In the genomic region with DNA sequence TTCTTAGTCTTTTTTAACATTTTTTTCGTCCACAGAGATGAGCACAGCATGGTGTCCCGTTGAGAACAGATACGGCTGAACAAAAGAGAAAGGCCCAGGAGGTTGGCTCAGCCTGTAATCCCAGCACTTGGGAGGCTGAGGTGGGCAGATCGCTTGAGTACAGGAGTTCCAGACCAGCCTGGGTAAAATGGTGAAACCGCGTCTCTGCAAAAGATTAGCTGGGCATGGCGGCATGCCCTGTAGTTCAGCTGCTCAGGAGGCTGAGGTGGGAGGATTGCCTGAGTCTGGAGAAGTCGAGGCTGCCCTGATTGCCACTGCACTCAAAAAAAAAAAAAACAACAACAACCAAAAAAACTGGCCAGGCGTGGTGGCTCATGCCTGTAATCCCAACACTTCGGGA, we compare ENCODE assay signal across 20 cellular contexts. TPM values are rescaled to one million over a fixed set of nuclear protein-coding genes. Genes with fewer than 3 reads are reported as not detected.
DNase-seq lines count a peak whose midpoint lies in the region; ATAC-seq, FAIRE-seq and TF ChIP-seq lines count a peak whose summit lies in the region.
"Had no signal": no experiment of that assay in that cellular context is flagged by ENCODE, and none has a peak within 500 bp of the region (broad histone marks: within the 10 kb centered on the region; RNA-seq: fewer than 3 reads in every experiment).

No MANE protein-coding gene starts in this region.

- H3K9me3 Mint-ChIP-seq in activated T-cell treated with anti-CD3 and anti-CD28 coated beads, Interleukin-2, amount 50 U/mL, for 72 hours: no peaks in the 10 kb centered on the region
- H3K9me3 Mint-ChIP-seq in astrocyte (ENCODE audit: unreplicated experiment): no peaks in the 10 kb centered on the region
- no peaks in the 10 kb centered on the region for H3K9me3 Mint-ChIP-seq in stimulated activated naive B cell treated with anti-CD40 and anti-IgM and Interleukin-4, amounts not matched to agents 10 μg/mL and 1 μg/mL and 100 μg/mL, for 72 hours

- no peak overlapping the region for H2AFZ ChIP-seq in astrocyte (ENCODE audit: low read depth, low read length)
- H2AFZ ChIP-seq: GM23338 had no signal

- H3K4me3 ChIP-seq in astrocyte (ENCODE audit: insufficient read depth, low read depth, low read length) (no peak overlapping the region), lower leg skin (ENCODE audit: low read depth, poor library complexity, severe bottlenecking) (no peak overlapping the region)
- H3K4me3 ChIP-seq: BLaER1, GM23338, K562 had no signal

- no peak overlapping the region for H3K27ac ChIP-seq in astrocyte (ENCODE audit: low read depth, low read length)
- H3K27ac ChIP-seq: BLaER1 had no signal

- H3K4me2 ChIP-seq in astrocyte (ENCODE audit: low read length): no peak overlapping the region
- H3K4me2 ChIP-seq: BLaER1, GM23338 had no signal

- 95 to 98% methylated on average over 10 of the region's 10 CpGs for WGBS in lower leg skin, 2 donors

- ATAC-seq in activated T-cell treated with anti-CD3 and anti-CD28 coated beads, Interleukin-2, amount 50 U/mL, for 72 hours (replicated peaks in 1 of 2): no peak
- ATAC-seq in stimulated activated naive B cell treated with anti-CD40 and anti-IgM and Interleukin-4, amounts not matched to agents 10 μg/mL and 1 μg/mL and 100 μg/mL, for 72 hours (replicated peaks): no peak
- ATAC-seq in HG03442 (IDR thresholded peaks at IDR 0.05; ENCODE audit: unreplicated experiment) (no peak), HG03457 (IDR thresholded peaks at IDR 0.05; ENCODE audit: unreplicated experiment) (no peak)
- ATAC-seq: GM23338, K562 had no signal

- H3K9me3 ChIP-seq in astrocyte (ENCODE audit: insufficient read depth, low read depth, low read length): no peaks in the 10 kb centered on the region
- H3K9me3 ChIP-seq: BLaER1 had no signal

- TF ChIP-seq POLR2A in lower leg skin (IDR thresholded peaks at IDR 0.05): no peak

- no peak for TF ChIP-seq CTCF in astrocyte (IDR thresholded peaks at IDR 0.05; ENCODE audit: insufficient read depth, low read depth, low read length)
- no peak for TF ChIP-seq CTCF in lower leg skin (IDR thresholded peaks at IDR 0.05)

- DNase-seq in activated T-cell treated with anti-CD3 and anti-CD28 coated beads, Interleukin-2, amount 50 U/mL, for 1 hour: peak; percentile 4
- no peak for DNase-seq in activated T-cell treated with anti-CD3 and anti-CD28 coated beads, Interleukin-2, amount 50 U/mL, for 72 hours
- no peak for DNase-seq in astrocyte (ENCODE audit: low read depth)
- peak; percentile 2 to 17 for DNase-seq in lower leg skin (ENCODE audit: low spot score in 2 of 2)
- no peak for DNase-seq in stimulated activated naive B cell treated with anti-CD40 and anti-IgM and Interleukin-4, amounts not matched to agents 10 μg/mL and 1 μg/mL and 100 μg/mL, for 72 hours
- DNase-seq in germinal center (ENCODE audit: low spot score): no peak
- DNase-seq: DND-41, NCI-H1436, NCI-H2029, NCI-H2171 treated with DMSO at 0.1 percent for 48 hours, NCI-H446 treated with DMSO at 0.1 percent for 48 hours, NCI-H748 treated with DMSO at 0.1 percent for 48 hours, OCI-M1 had no signal

- no peaks in the 10 kb centered on the region for H3K4me1 ChIP-seq in astrocyte (ENCODE audit: insufficient read depth, low read length)

- no peaks in the 10 kb centered on the region for H3K27me3 ChIP-seq in astrocyte (ENCODE audit: insufficient read depth, low read length)
- H3K27me3 ChIP-seq: BLaER1 had no signal

- H3K36me3 Mint-ChIP-seq in activated T-cell treated with anti-CD3 and anti-CD28 coated beads, Interleukin-2, amount 50 U/mL, for 72 hours (ENCODE audit: insufficient read depth in 2 of 2): peaks cover 0 to 15% of the 10 kb centered on the region in 2 donors
- peaks cover 12% of the 10 kb centered on the region for H3K36me3 Mint-ChIP-seq in astrocyte (ENCODE audit: low read depth, unreplicated experiment)
- H3K36me3 Mint-ChIP-seq in stimulated activated naive B cell treated with anti-CD40 and anti-IgM and Interleukin-4, amounts not matched to agents 10 μg/mL and 1 μg/mL and 100 μg/mL, for 72 hours: peaks cover 42 to 46% of the 10 kb centered on the region in 2 donors

- peaks cover 8% of the 10 kb centered on the region for H4K20me1 ChIP-seq in astrocyte (ENCODE audit: insufficient read depth, low read length)

- peaks cover 14% of the 10 kb centered on the region for H3K4me1 Mint-ChIP-seq in activated T-cell treated with anti-CD3 and anti-CD28 coated beads, Interleukin-2, amount 50 U/mL, for 72 hours (ENCODE audit: low read depth)
- no peaks in the 10 kb centered on the region for H3K4me1 Mint-ChIP-seq in astrocyte (ENCODE audit: low read depth, unreplicated experiment)
- H3K4me1 Mint-ChIP-seq in stimulated activated naive B cell treated with anti-CD40 and anti-IgM and Interleukin-4, amounts not matched to agents 10 μg/mL and 1 μg/mL and 100 μg/mL, for 72 hours: peaks cover 5 to 6% of the 10 kb centered on the region in 2 donors

- H3K36me3 ChIP-seq in astrocyte (ENCODE audit: insufficient read depth, low read length): peaks cover 14% of the 10 kb centered on the region

- peaks cover 6% of the 10 kb centered on the region for H3K79me2 ChIP-seq in astrocyte (ENCODE audit: insufficient read depth, low read length)

- H3K27me3 Mint-ChIP-seq in activated T-cell treated with anti-CD3 and anti-CD28 coated beads, Interleukin-2, amount 50 U/mL, for 72 hours (ENCODE audit: low read depth): no peaks in the 10 kb centered on the region
- no peaks in the 10 kb centered on the region for H3K27me3 Mint-ChIP-seq in astrocyte (ENCODE audit: low read depth, unreplicated experiment)
- no peaks in the 10 kb centered on the region for H3K27me3 Mint-ChIP-seq in stimulated activated naive B cell treated with anti-CD40 and anti-IgM and Interleukin-4, amounts not matched to agents 10 μg/mL and 1 μg/mL and 100 μg/mL, for 72 hours

- intact Hi-C loops in lower leg skin (cut with DNase I; ENCODE audit: low total_unique reads): no loop called here

- no peak overlapping the region for H3K4me3 Mint-ChIP-seq in activated T-cell treated with anti-CD3 and anti-CD28 coated beads, Interleukin-2, amount 50 U/mL, for 72 hours
- no peak overlapping the region for H3K4me3 Mint-ChIP-seq in astrocyte (ENCODE audit: unreplicated experiment)
- H3K4me3 Mint-ChIP-seq in stimulated activated naive B cell treated with anti-CD40 and anti-IgM and Interleukin-4, amounts not matched to agents 10 μg/mL and 1 μg/mL and 100 μg/mL, for 72 hours: no peak overlapping the region
- H3K4me3 Mint-ChIP-seq: GM23338 had no signal

- FAIRE-seq in astrocyte (lab: Jason Lieb, UNC): no peak
- FAIRE-seq: A204.1, G401.6, K562 had no signal

- no peak overlapping the region for H3K27ac Mint-ChIP-seq in activated T-cell treated with anti-CD3 and anti-CD28 coated beads, Interleukin-2, amount 50 U/mL, for 72 hours
- peak overlapping the region; percentile 66 for H3K27ac Mint-ChIP-seq in astrocyte (ENCODE audit: unreplicated experiment)
- H3K27ac Mint-ChIP-seq in stimulated activated naive B cell treated with anti-CD40 and anti-IgM and Interleukin-4, amounts not matched to agents 10 μg/mL and 1 μg/mL and 100 μg/mL, for 72 hours: peak overlapping the region; percentile 20
- H3K27ac Mint-ChIP-seq: GM23338 had no signal

- H3K9ac ChIP-seq in astrocyte (ENCODE audit: low read length): no peak overlapping the region
- H3K9ac ChIP-seq: BLaER1 had no signal

RNA-seq across cellular contexts. Expression of gene EP400, which starts 5.9 kb away (rescaled TPM):
- 10 to 100 TPM; 51.7 to 52.3 TPM for total RNA-seq in activated T-cell treated with anti-CD3 and anti-CD28 coated beads, Interleukin-2, amount 50 U/mL, for 72 hours
- 37.8 and 39.8 TPM in 2 replicates for total RNA-seq in astrocyte
- total RNA-seq in lower leg skin: 10 to 100 TPM; 22.0 to 45.8 (median 24.6) TPM

RNA-seq across cellular contexts. Expression of gene PUS1, which starts 14.8 kb away (rescaled TPM):
- total RNA-seq in activated T-cell treated with anti-CD3 and anti-CD28 coated beads, Interleukin-2, amount 50 U/mL, for 72 hours: 10 to 100 TPM; 37.3 to 53.4 TPM
- 30.4 and 33.7 TPM in 2 replicates for total RNA-seq in astrocyte
- 10 to 100 TPM in 3 of 4 donors, 1 to 10 TPM in 1; 8.3 to 36.4 (median 19.0) TPM for total RNA-seq in lower leg skin

RNA-seq across cellular contexts. Expression of gene ULK1, which starts 49.5 kb away (rescaled TPM):
- total RNA-seq in activated T-cell treated with anti-CD3 and anti-CD28 coated beads, Interleukin-2, amount 50 U/mL, for 72 hours: 10 to 100 TPM; 29.8 to 31.2 TPM
- 51.7 and 51.8 TPM in 2 replicates for total RNA-seq in astrocyte
- 100 to 1,000 TPM in 1 of 4 donors, 10 to 100 TPM in 3; 42.8 to 117 (median 46.1) TPM for total RNA-seq in lower leg skin

Comparison
In these comparisons a context has a peak if more than half of its experiments do, and no peak if none do; other contexts are left out.
1. DNase-seq: peak in activated T-cell treated with anti-CD3 and anti-CD28 coated beads, Interleukin-2, amount 50 U/mL, for 1 hour (single experiment) and lower leg skin (2 of 2); none in activated T-cell treated with anti-CD3 and anti-CD28 coated beads, Interleukin-2, amount 50 U/mL, for 72 hours (0 of 2), astrocyte (single experiment), stimulated activated naive B cell treated with anti-CD40 and anti-IgM and Interleukin-4, amounts not matched to agents 10 μg/mL and 1 μg/mL and 100 μg/mL, for 72 hours (single experiment) and germinal center (single experiment).